10 cellular contexts compared by ENCODE assay signal in genomic region chr20:41171736-41172295, GRCh38. TPM values are rescaled to one million over a fixed set of nuclear protein-coding genes. Genes with fewer than 3 reads are reported as not detected.
DNase-seq lines count a peak whose midpoint lies in the region; ATAC-seq and TF ChIP-seq lines count a peak whose summit lies in the region.
"Had no signal": no experiment of that assay in that cellular context is flagged by ENCODE, and none has a peak within 500 bp of the region (broad histone marks: within the 10 kb centered on the region; RNA-seq: fewer than 3 reads in every experiment).

No MANE protein-coding gene starts in this region.

- H3K4me3 ChIP-seq in breast epithelium (no peak overlapping the region), muscle layer of duodenum (ENCODE audit: low read depth in 1 of 2, low read length in 2 of 2) (no peak overlapping the region), transverse colon (no peak overlapping the region)

- WGBS in transverse colon (ENCODE audit: low coverage in 1 of 2), 2 donors: 81% methylated on average over 3 of the region's 3 CpGs; no CpG with 5 or more reads in 1 of the 2 donors

- H3K27ac ChIP-seq in breast epithelium (peak overlapping the region; percentile 66 to 94), muscle layer of duodenum (ENCODE audit: low read length) (peak overlapping the region; percentile 62), transverse colon (peak overlapping the region; percentile 16 to 80 (median 52))

- ATAC-seq in SK-N-SH treated with all-trans-retinoic acid at 6 μM for 48 hours: no peak

- TF ChIP-seq CTCF in breast epithelium (IDR thresholded peaks at IDR 0.05) (no peak), transverse colon (IDR thresholded peaks at IDR 0.05) (no peak)

- H3K9me3 ChIP-seq in breast epithelium (no peaks in the 10 kb centered on the region), muscle layer of duodenum (ENCODE audit: control insufficient read depth in 1 of 2, low read length in 2 of 2) (no peaks in the 10 kb centered on the region), transverse colon (no peaks in the 10 kb centered on the region)

- TF ChIP-seq EP300 in transverse colon (IDR thresholded peaks at IDR 0.05; ENCODE audit: low read depth): no peak

- peaks cover 8% of the 10 kb centered on the region for H3K36me3 ChIP-seq in breast epithelium
- H3K36me3 ChIP-seq in muscle layer of duodenum (ENCODE audit: control insufficient read depth in 1 of 2, insufficient read depth in 2 of 2, low read length in 2 of 2): peaks cover 56 to 64% of the 10 kb centered on the region in 2 donors
- H3K36me3 ChIP-seq in transverse colon: peaks cover 0 to 27% (median 11%) of the 10 kb centered on the region in 4 donors

- TF ChIP-seq POLR2A in breast epithelium (IDR thresholded peaks at IDR 0.05) (no peak), transverse colon (IDR thresholded peaks at IDR 0.05) (no peak)

- intact Hi-C loops in breast epithelium (cut with DNase I; ENCODE audit: low total_unique reads) (loop anchor here (5.0 to 10.0 kb wide), 2 partner anchors 63 to 165 kb away; no protein-coding TSS in a partner anchor), transverse colon (cut with DNase I; ENCODE audit: low total_unique reads) (loop anchor here (2.0 kb wide), 1 partner anchor 167 kb away; no protein-coding TSS in a partner anchor)

- peaks cover 4 to 7% of the 10 kb centered on the region in 2 donors for H3K4me1 ChIP-seq in breast epithelium
- H3K4me1 ChIP-seq in muscle layer of duodenum (ENCODE audit: control insufficient read depth in 1 of 2, insufficient read depth in 2 of 2, low read length in 2 of 2): peaks cover 7 to 30% of the 10 kb centered on the region in 2 donors
- H3K4me1 ChIP-seq in transverse colon: peaks cover 0 to 25% (median 14%) of the 10 kb centered on the region in 4 donors

- H3K27me3 Mint-ChIP-seq in activated naive CD4-positive, alpha-beta T cell treated with anti-CD3 and anti-CD28 coated beads, Interleukin-2, amount 10 ng/mL, durations not matched to agents 7 days and 5 days: no peaks in the 10 kb centered on the region
- H3K27me3 Mint-ChIP-seq: progenitor cell of endocrine pancreas had no signal

- H3K27me3 ChIP-seq in breast epithelium (no peaks in the 10 kb centered on the region), muscle layer of duodenum (ENCODE audit: low read depth, low read length) (no peaks in the 10 kb centered on the region), transverse colon (no peaks in the 10 kb centered on the region)

- no peaks in the 10 kb centered on the region for H3K9me3 Mint-ChIP-seq in activated naive CD4-positive, alpha-beta T cell treated with anti-CD3 and anti-CD28 coated beads, Interleukin-2, amount 10 ng/mL, durations not matched to agents 7 days and 5 days

- H3K4me3 Mint-ChIP-seq in activated naive CD4-positive, alpha-beta T cell treated with anti-CD3 and anti-CD28 coated beads, Interleukin-2, amount 10 ng/mL, durations not matched to agents 7 days and 5 days: no peak overlapping the region

- CTCF ChIA-PET in activated naive CD4-positive, alpha-beta T cell treated with anti-CD3 and anti-CD28 coated beads, Interleukin-2, amount 10 ng/mL, durations not matched to agents 7 days and 5 days (lab: Charles Lee): interaction anchor here (0.9 to 3.4 kb wide), 9 partner anchors 15 to 239 kb away, joined by 4 to 41 read pairs (median 17); partner anchors contain the start of gene LPIN3

- peaks cover 91% of the 10 kb centered on the region for H3K36me3 Mint-ChIP-seq in activated naive CD4-positive, alpha-beta T cell treated with anti-CD3 and anti-CD28 coated beads, Interleukin-2, amount 10 ng/mL, durations not matched to agents 7 days and 5 days

- H3K27ac Mint-ChIP-seq in activated naive CD4-positive, alpha-beta T cell treated with anti-CD3 and anti-CD28 coated beads, Interleukin-2, amount 10 ng/mL, durations not matched to agents 7 days and 5 days: peak overlapping the region; percentile 82

- H3K4me1 Mint-ChIP-seq in activated naive CD4-positive, alpha-beta T cell treated with anti-CD3 and anti-CD28 coated beads, Interleukin-2, amount 10 ng/mL, durations not matched to agents 7 days and 5 days: peaks cover 30% of the 10 kb centered on the region

- DNase-seq in activated naive CD4-positive, alpha-beta T cell treated with anti-CD3 and anti-CD28 coated beads, Interleukin-2, amount 10 ng/mL, durations not matched to agents 7 days and 5 days: no peak
- DNase-seq in activated naive CD4-positive, alpha-beta T cell treated with Interleukin-2 at 50 U/mL for 16 hours: no peak
- DNase-seq in breast epithelium (ENCODE audit: low spot score in 2 of 2): peak; percentile 16 to 20
- peak; percentile 4 for DNase-seq in transverse colon
- DNase-seq in AML-193 (lab: John Stamatoyannopoulos, UW): no peak
- no peak for DNase-seq in DMS114 treated with DMSO at 0.1 percent for 48 hours (lab: John Stamatoyannopoulos, UW; ENCODE audit: unreplicated experiment)
- DNase-seq: NCI-H2029 treated with DMSO at 0.1 percent for 48 hours had no signal

- in situ Hi-C loops in transverse colon (cut with MboI; ENCODE audit: low pct_ligation_motif_present in 1 of 4, low pct_unique_long_range_greater_than_20kb in 1 of 4, low sequenced_read_pairs in 3 of 4): loop anchor here in 2 of 4 donors (5.0 to 10.0 kb wide), 3 partner anchors 53 to 170 kb away; partner anchors contain the start of gene LPIN3 (in 1 of the 2)

TF ChIP-seq in SK-N-SH treated with all-trans-retinoic acid at 6 μM for 48 hours, 23 proteins besides CTCF, POLR2A, EP300 and RAD21 (continues in another document):
- TF ChIP-seq ZNF565 (CRISPR knock-in tag; conservative IDR thresholded peaks at IDR 0.05; ENCODE audit: low read depth) (no peak), ARNTL (CRISPR knock-in tag; IDR thresholded peaks at IDR 0.05; ENCODE audit: borderline replicate concordance, low read depth) (no peak), ESRRG (CRISPR knock-in tag; IDR thresholded peaks at IDR 0.05) (no peak), CSRNP3 (CRISPR knock-in tag; IDR thresholded peaks at IDR 0.05) (no peak), OSR1 (CRISPR knock-in tag; IDR thresholded peaks at IDR 0.05) (no peak), GLIS3 (CRISPR knock-in tag; IDR thresholded peaks at IDR 0.05) (no peak), RARB (CRISPR knock-in tag; IDR thresholded peaks at IDR 0.05) (no peak), ISL1 (CRISPR knock-in tag; IDR thresholded peaks at IDR 0.05) (no peak), CSDC2 (CRISPR knock-in tag; IDR thresholded peaks at IDR 0.05) (no peak)
- TF ChIP-seq, protein P1, sequence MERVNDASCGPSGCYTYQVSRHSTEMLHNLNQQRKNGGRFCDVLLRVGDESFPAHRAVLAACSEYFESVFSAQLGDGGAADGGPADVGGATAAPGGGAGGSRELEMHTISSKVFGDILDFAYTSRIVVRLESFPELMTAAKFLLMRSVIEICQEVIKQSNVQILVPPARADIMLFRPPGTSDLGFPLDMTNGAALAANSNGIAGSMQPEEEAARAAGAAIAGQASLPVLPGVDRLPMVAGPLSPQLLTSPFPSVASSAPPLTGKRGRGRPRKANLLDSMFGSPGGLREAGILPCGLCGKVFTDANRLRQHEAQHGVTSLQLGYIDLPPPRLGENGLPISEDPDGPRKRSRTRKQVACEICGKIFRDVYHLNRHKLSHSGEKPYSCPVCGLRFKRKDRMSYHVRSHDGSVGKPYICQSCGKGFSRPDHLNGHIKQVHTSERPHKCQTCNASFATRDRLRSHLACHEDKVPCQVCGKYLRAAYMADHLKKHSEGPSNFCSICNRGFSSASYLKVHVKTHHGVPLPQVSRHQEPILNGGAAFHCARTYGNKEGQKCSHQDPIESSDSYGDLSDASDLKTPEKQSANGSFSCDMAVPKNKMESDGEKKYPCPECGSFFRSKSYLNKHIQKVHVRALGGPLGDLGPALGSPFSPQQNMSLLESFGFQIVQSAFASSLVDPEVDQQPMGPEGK (CRISPR knock-in tag; IDR thresholded peaks at IDR 0.05; ENCODE audit: borderline replicate concordance): no peak
- TF ChIP-seq, protein P2, sequence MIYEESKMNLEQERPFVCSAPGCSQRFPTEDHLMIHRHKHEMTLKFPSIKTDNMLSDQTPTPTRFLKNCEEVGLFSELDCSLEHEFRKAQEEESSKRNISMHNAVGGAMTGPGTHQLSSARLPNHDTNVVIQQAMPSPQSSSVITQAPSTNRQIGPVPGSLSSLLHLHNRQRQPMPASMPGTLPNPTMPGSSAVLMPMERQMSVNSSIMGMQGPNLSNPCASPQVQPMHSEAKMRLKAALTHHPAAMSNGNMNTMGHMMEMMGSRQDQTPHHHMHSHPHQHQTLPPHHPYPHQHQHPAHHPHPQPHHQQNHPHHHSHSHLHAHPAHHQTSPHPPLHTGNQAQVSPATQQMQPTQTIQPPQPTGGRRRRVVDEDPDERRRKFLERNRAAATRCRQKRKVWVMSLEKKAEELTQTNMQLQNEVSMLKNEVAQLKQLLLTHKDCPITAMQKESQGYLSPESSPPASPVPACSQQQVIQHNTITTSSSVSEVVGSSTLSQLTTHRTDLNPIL (CRISPR knock-in tag; IDR thresholded peaks at IDR 0.05; ENCODE audit: low read depth): no peak

RNA-seq across cellular contexts. Expression of gene PLCG1, which starts 34.5 kb away (rescaled TPM):
- total RNA-seq in breast epithelium (100 to 1,000 TPM in 1 of 3 donors, 10 to 100 TPM in 2; 88.5 to 132 (median 92.3) TPM), transverse colon (100 to 1,000 TPM in 3 of 4 donors, 10 to 100 TPM in 1; 82.7 to 377 (median 155) TPM)

Comparison
In these comparisons a context has a peak if more than half of its experiments do, and no peak if none do; other contexts are left out.
1. DNase-seq: peak in breast epithelium (2 of 2) and transverse colon (single experiment); none in activated naive CD4-positive, alpha-beta T cell treated with anti-CD3 and anti-CD28 coated beads, Interleukin-2, amount 10 ng/mL, durations not matched to agents 7 days and 5 days (single experiment), activated naive CD4-positive, alpha-beta T cell treated with Interleukin-2 at 50 U/mL for 16 hours (single experiment), AML-193 (0 of 2) and DMS114 treated with DMSO at 0.1 percent for 48 hours (single experiment).
2. Peak in every context shown above with its lines, with median percentiles within 50 percentile points of each other: H3K27ac ChIP-seq.